In genomic region chr2:36270758-36271157, GRCh38 we compare ENCODE assay signal across 22 cellular contexts.
"Had no signal": no experiment of that assay in that cellular context is flagged by ENCODE, and none has a peak within 500 bp of the region (broad histone marks: within the 10 kb centered on the region; RNA-seq: fewer than 3 reads in every experiment).

No MANE protein-coding gene starts in this region.

- DNase-seq: activated CD4-positive, alpha-beta memory T cell treated with anti-CD3 and anti-CD28 coated beads, Interleukin-2, amount 10 ng/mL, durations not matched to agents 7 days and 5 days; activated CD4-positive, alpha-beta T cell treated with anti-CD3 and anti-CD28 coated beads for 48 hours; activated CD8-positive, alpha-beta memory T cell treated with anti-CD3 and anti-CD28 coated beads, Interleukin-2, amount 10 ng/mL, durations not matched to agents 7 days and 5 days; activated naive CD4-positive, alpha-beta T cell treated with anti-CD3 and anti-CD28 coated beads, Interleukin-2, amount 10 ng/mL, durations not matched to agents 7 days and 5 days; activated naive CD8-positive, alpha-beta T cell treated with anti-CD3 and anti-CD28 coated beads, Interleukin-2, amount 50 U/mL, for 24 hours; activated T-cell treated with anti-CD3 and anti-CD28 coated beads, Interleukin-2, amount 50 U/mL, for 24 hours; anterior cingulate cortex; brain microvascular endothelial cell; central memory CD4-positive, alpha-beta T cell; dorsolateral prefrontal cortex; erythroblast; foreskin melanocyte; hypothalamus; islet precursor cell; lower lobe of right lung; SW 1271 had no signal

- H3K9me3 ChIP-seq: lower lobe of right lung, prostate gland had no signal

- H3K4me1 Mint-ChIP-seq: nephron had no signal

- H3K27ac Mint-ChIP-seq: activated CD4-positive, alpha-beta memory T cell treated with anti-CD3 and anti-CD28 coated beads, Interleukin-2, amount 10 ng/mL, durations not matched to agents 7 days and 5 days; activated CD8-positive, alpha-beta memory T cell treated with anti-CD3 and anti-CD28 coated beads, Interleukin-2, amount 10 ng/mL, durations not matched to agents 7 days and 5 days; activated naive CD4-positive, alpha-beta T cell treated with anti-CD3 and anti-CD28 coated beads, Interleukin-2, amount 10 ng/mL, durations not matched to agents 7 days and 5 days; activated naive CD8-positive, alpha-beta T cell treated with anti-CD3 and anti-CD28 coated beads, Interleukin-2, amount 50 U/mL, for 24 hours; activated T-cell treated with anti-CD3 and anti-CD28 coated beads, Interleukin-2, amount 50 U/mL, for 24 hours; nephron; stimulated activated naive CD8-positive, alpha-beta T cell treated with anti-CD3 and anti-CD28 coated beads, Interleukin-15, Interleukin-2, amounts not matched to agents 100 ng/mL and 50 ng/mL, for 24 hours; T-helper 2 cell treated with Interferon-gamma antibody and Interleukin-4, amounts not matched to agents 5 μg/mL and 100 μg/mL, for 36 hours had no signal

- ATAC-seq: activated CD8-positive, alpha-beta memory T cell treated with anti-CD3 and anti-CD28 coated beads, Interleukin-2, amount 10 ng/mL, durations not matched to agents 7 days and 5 days; activated naive CD8-positive, alpha-beta T cell treated with anti-CD3 and anti-CD28 coated beads, Interleukin-2, amount 50 U/mL, for 24 hours; lower lobe of right lung had no signal

- H3K27me3 ChIP-seq: brain microvascular endothelial cell, dorsolateral prefrontal cortex, right atrium auricular region, tibial nerve had no signal

- H3K27ac ChIP-seq: brain microvascular endothelial cell, dorsolateral prefrontal cortex, lower lobe of right lung, prostate gland, right atrium auricular region, tibial nerve had no signal

- H3K4me3 Mint-ChIP-seq: activated CD4-positive, alpha-beta memory T cell treated with anti-CD3 and anti-CD28 coated beads, Interleukin-2, amount 10 ng/mL, durations not matched to agents 7 days and 5 days; activated CD8-positive, alpha-beta memory T cell treated with anti-CD3 and anti-CD28 coated beads, Interleukin-2, amount 10 ng/mL, durations not matched to agents 7 days and 5 days; activated naive CD4-positive, alpha-beta T cell treated with anti-CD3 and anti-CD28 coated beads, Interleukin-2, amount 10 ng/mL, durations not matched to agents 7 days and 5 days; activated naive CD8-positive, alpha-beta T cell treated with anti-CD3 and anti-CD28 coated beads, Interleukin-2, amount 50 U/mL, for 24 hours; activated T-cell treated with anti-CD3 and anti-CD28 coated beads, Interleukin-2, amount 50 U/mL, for 24 hours; nephron; stimulated activated naive CD8-positive, alpha-beta T cell treated with anti-CD3 and anti-CD28 coated beads, Interleukin-15, Interleukin-2, amounts not matched to agents 100 ng/mL and 50 ng/mL, for 24 hours; T-helper 2 cell treated with Interferon-gamma antibody and Interleukin-4, amounts not matched to agents 5 μg/mL and 100 μg/mL, for 36 hours had no signal

- H3K27me3 Mint-ChIP-seq: activated CD8-positive, alpha-beta memory T cell treated with anti-CD3 and anti-CD28 coated beads, Interleukin-2, amount 10 ng/mL, durations not matched to agents 7 days and 5 days; activated naive CD8-positive, alpha-beta T cell treated with anti-CD3 and anti-CD28 coated beads, Interleukin-2, amount 50 U/mL, for 24 hours; activated T-cell treated with anti-CD3 and anti-CD28 coated beads, Interleukin-2, amount 50 U/mL, for 24 hours had no signal

- H3K4me3 ChIP-seq: dorsolateral prefrontal cortex, lower lobe of right lung, prostate gland, right atrium auricular region, tibial nerve had no signal

- H3K4me1 ChIP-seq: lower lobe of right lung, prostate gland, right atrium auricular region, tibial nerve had no signal

- H3K36me3 ChIP-seq: brain microvascular endothelial cell, lower lobe of right lung, prostate gland, right atrium auricular region, tibial nerve had no signal
